Comparison of ENCODE assay signal across 8 cellular contexts in the genomic region with DNA sequence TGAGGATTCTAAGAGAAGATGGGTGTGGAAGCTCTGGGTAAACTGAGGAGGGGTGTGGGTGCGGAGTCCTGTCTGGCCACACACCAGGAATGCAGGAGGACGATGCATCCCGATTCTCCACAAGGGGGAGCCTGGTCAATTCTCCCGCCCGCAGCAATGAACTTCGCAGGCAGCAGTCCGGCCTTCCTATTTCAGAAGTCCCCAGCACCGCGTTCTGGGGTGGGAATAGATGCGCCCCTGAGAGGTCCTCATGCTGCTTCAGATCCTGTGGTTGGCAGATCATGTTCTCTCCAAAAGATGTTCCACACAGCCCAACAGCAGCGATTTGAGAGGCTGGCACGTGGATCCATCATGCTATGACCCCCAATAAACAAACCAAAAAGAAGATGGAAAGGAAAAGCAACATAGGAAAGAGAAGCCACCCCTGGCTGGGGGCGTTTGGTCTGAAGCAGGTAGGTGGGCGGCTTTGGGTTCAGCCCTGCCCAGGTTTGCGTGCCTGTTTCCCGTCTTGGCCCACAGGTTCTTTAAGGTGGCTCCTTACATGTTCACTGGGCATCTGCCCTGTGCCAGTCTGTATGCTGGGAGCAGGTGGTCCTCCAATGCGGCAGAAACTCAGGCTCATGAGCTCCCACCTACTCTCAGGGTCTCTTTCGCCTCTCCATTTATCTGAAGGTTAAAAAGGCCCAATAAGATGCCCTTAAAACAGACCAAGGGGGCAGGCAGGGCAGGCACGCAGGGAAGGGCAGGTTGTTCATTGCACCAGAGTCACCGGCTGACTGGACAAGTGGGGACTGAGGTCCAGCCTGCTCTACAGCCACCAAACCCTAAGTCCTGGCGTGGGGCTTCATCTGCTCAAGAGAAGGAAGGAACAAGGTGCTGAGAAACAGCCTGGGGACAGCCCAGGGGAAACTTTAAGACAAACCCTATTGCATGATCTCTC.
DNase-seq lines count a peak whose midpoint lies in the region; ATAC-seq and TF ChIP-seq lines count a peak whose summit lies in the region.

No MANE protein-coding gene starts in this region.

- H3K36me3 ChIP-seq in PC-3 (ENCODE audit: low read depth, low read length) (no peaks in the 10 kb centered on the region), fibroblast of lung (ENCODE audit: control insufficient read depth, insufficient read depth, low read length) (no peaks in the 10 kb centered on the region), osteoblast (ENCODE audit: insufficient read depth, low read length) (no peaks in the 10 kb centered on the region), Karpas-422 (ENCODE audit: insufficient read depth, low read length) (0 out of 2 replicates have a peak, but pooled peaks cover 5% of the 10 kb centered on the region)

- BruUV-seq in PC-3 (replicated peaks; lab: Mats Ljungman, UMichigan): no TSS peak

- POLR2A ChIA-PET in PC-3 (lab: Charles Lee; ENCODE audit: unreplicated experiment): no interaction called here

- DNase-seq in activated CD4-positive, alpha-beta T cell treated with anti-CD3 and anti-CD28 coated beads for 48 hours: peak; percentile 11
- DNase-seq in activated CD4-positive, alpha-beta T cell treated with anti-CD3 and anti-CD28 coated beads, Interleukin-2, amount 50 U/mL, for 4 hours: no peak
- peak; percentile 41 for DNase-seq in PC-3
- peak; percentile 36 to 39 for DNase-seq in fibroblast of lung (ENCODE audit: low read depth in 2 of 2)
- DNase-seq in osteoblast (ENCODE audit: insufficient read length, low spot score, missing footprints): peak; percentile 97
- DNase-seq in OCI-M2 (lab: John Stamatoyannopoulos, UW; ENCODE audit: unreplicated experiment): no peak
- DNase-seq in Karpas-422: no peak

- TF ChIP-seq CTCF in PC-3 (conservative IDR thresholded peaks at IDR 0.05; ENCODE audit: low read depth, low read length): peak; percentile 67
- peak; percentile 65 to 79 for TF ChIP-seq CTCF in fibroblast of lung (conservative IDR thresholded peaks at IDR 0.05 in 1 of 2, IDR thresholded peaks at IDR 0.05 in 1 of 2; ENCODE audit: low read depth in 1 of 2, low read length in 2 of 2)
- peak; percentile 74 for TF ChIP-seq CTCF in osteoblast (IDR thresholded peaks at IDR 0.05; ENCODE audit: extremely low read depth, low read depth, low read length)

- no peaks in the 10 kb centered on the region for H3F3A ChIP-seq in PC-3 (ENCODE audit: low read length, unreplicated experiment)

- no peak overlapping the region for H2AFZ ChIP-seq in PC-3 (ENCODE audit: low read length)
- H2AFZ ChIP-seq in fibroblast of lung (ENCODE audit: low read length): no peak overlapping the region
- H2AFZ ChIP-seq in osteoblast (ENCODE audit: low read length): no peak overlapping the region
- H2AFZ ChIP-seq in Karpas-422 (ENCODE audit: low read length): no peak overlapping the region

- H3K9me3 ChIP-seq in PC-3 (ENCODE audit: low read length): no peaks in the 10 kb centered on the region
- no peaks in the 10 kb centered on the region for H3K9me3 ChIP-seq in fibroblast of lung (ENCODE audit: control insufficient read depth, insufficient read depth, low read depth, low read length)
- H3K9me3 ChIP-seq in osteoblast (ENCODE audit: low read depth, low read length): no peaks in the 10 kb centered on the region
- H3K9me3 ChIP-seq in Karpas-422 (ENCODE audit: low read length): no peaks in the 10 kb centered on the region

- H3K9me2 ChIP-seq in PC-3 (replicated peaks; ENCODE audit: low read length) (no peaks in the 10 kb centered on the region), Karpas-422 (replicated peaks; ENCODE audit: insufficient read depth, low read length) (no peaks in the 10 kb centered on the region)

- ATAC-seq in PC-3 (peak; percentile 49), GM21423 (IDR thresholded peaks at IDR 0.05; ENCODE audit: unreplicated experiment) (no peak)

- H3K4me2 ChIP-seq in PC-3 (ENCODE audit: low read length): no peak overlapping the region
- no peak overlapping the region for H3K4me2 ChIP-seq in fibroblast of lung (ENCODE audit: extremely low read depth, insufficient read depth, low read length)
- H3K4me2 ChIP-seq in osteoblast (ENCODE audit: insufficient read depth, low read length): no peak overlapping the region
- no peak overlapping the region for H3K4me2 ChIP-seq in Karpas-422 (ENCODE audit: low read depth, low read length, poor library complexity, severe bottlenecking)

- H3K9ac ChIP-seq in PC-3 (ENCODE audit: low read length): no peak overlapping the region
- no peak overlapping the region for H3K9ac ChIP-seq in fibroblast of lung (ENCODE audit: insufficient read depth, low read length)
- no peak overlapping the region for H3K9ac ChIP-seq in Karpas-422 (ENCODE audit: low read length)

- no peaks in the 10 kb centered on the region for H3K4me1 ChIP-seq in PC-3 (ENCODE audit: insufficient read depth, low read length)
- H3K4me1 ChIP-seq in fibroblast of lung (ENCODE audit: control insufficient read depth, extremely low read depth, insufficient read depth, low read length): no peaks in the 10 kb centered on the region
- no peaks in the 10 kb centered on the region for H3K4me1 ChIP-seq in osteoblast (ENCODE audit: insufficient read depth, low read length)
- peaks cover 10% of the 10 kb centered on the region for H3K4me1 ChIP-seq in Karpas-422 (ENCODE audit: low read length)

- H4K20me1 ChIP-seq in PC-3 (ENCODE audit: low read length) (no peaks in the 10 kb centered on the region), fibroblast of lung (ENCODE audit: control insufficient read depth, extremely low read depth, insufficient read depth, low read length) (no peaks in the 10 kb centered on the region), osteoblast (ENCODE audit: insufficient read depth, low read length) (no peaks in the 10 kb centered on the region), Karpas-422 (ENCODE audit: insufficient read depth, low read depth, low read length) (peaks cover 3% of the 10 kb centered on the region; the same call in 1 of the 2 replicates)

- H3K27me3 ChIP-seq in PC-3 (ENCODE audit: low read length) (no peaks in the 10 kb centered on the region; the same call in 1 of the 2 replicates), fibroblast of lung (ENCODE audit: control insufficient read depth, insufficient read depth, low read length) (no peaks in the 10 kb centered on the region), osteoblast (ENCODE audit: insufficient read depth, low read length) (peaks cover 47% of the 10 kb centered on the region), Karpas-422 (ENCODE audit: low read length) (no peaks in the 10 kb centered on the region)

- CTCF ChIA-PET in PC-3 (lab: Charles Lee): no interaction called here

- intact Hi-C loops in PC-3 (cut with micrococcal nuclease): loop anchor here (10.0 kb wide), 1 partner anchor 458 kb away; the partner anchor contains the start of gene RNF38

- H3K27ac ChIP-seq in PC-3 (ENCODE audit: low read length) (no peak overlapping the region), fibroblast of lung (ENCODE audit: insufficient read depth, low read length) (no peak overlapping the region), osteoblast (ENCODE audit: low read depth, low read length) (no peak overlapping the region), Karpas-422 (ENCODE audit: low read length) (no peak overlapping the region)

- H3K79me2 ChIP-seq in PC-3 (ENCODE audit: low read length): no peaks in the 10 kb centered on the region
- no peaks in the 10 kb centered on the region for H3K79me2 ChIP-seq in fibroblast of lung (ENCODE audit: control insufficient read depth, insufficient read depth, low read length)
- H3K79me2 ChIP-seq in osteoblast (ENCODE audit: insufficient read depth, low read length): no peaks in the 10 kb centered on the region
- H3K79me2 ChIP-seq in Karpas-422 (ENCODE audit: low read length): peaks cover 23% of the 10 kb centered on the region; the same call in 1 of the 2 replicates

- H3K4me3 ChIP-seq in PC-3 (ENCODE audit: low read length) (no peak overlapping the region), fibroblast of lung (replicated peaks in 1 of 4; ENCODE audit: control extremely low read depth in 1 of 4, insufficient read depth in 1 of 4, low read depth in 3 of 4, low read length in 4 of 4) (no peak overlapping the region), osteoblast (ENCODE audit: insufficient read depth, low read length) (no peak overlapping the region), Karpas-422 (ENCODE audit: low read length) (no peak overlapping the region)

Comparison
In these comparisons a context has a peak if more than half of its experiments do, and no peak if none do; other contexts are left out.
1. DNase-seq: peak in activated CD4-positive, alpha-beta T cell treated with anti-CD3 and anti-CD28 coated beads for 48 hours (single experiment), PC-3 (single experiment), fibroblast of lung (2 of 2) and osteoblast (single experiment); none in activated CD4-positive, alpha-beta T cell treated with anti-CD3 and anti-CD28 coated beads, Interleukin-2, amount 50 U/mL, for 4 hours (0 of 2), OCI-M2 (single experiment) and Karpas-422 (single experiment).
2. Peak in every context shown above with its lines, with median percentiles within 50 percentile points of each other: CTCF ChIP-seq.